ENCODE assay signal across 18 cellular contexts in genomic region chr10:72027498-72027897, GRCh38.
A peak's percentile ranks its signal among the peaks of the same experiment; 100 is the strongest.
DNase-seq lines count a peak whose midpoint lies in the region; ATAC-seq and TF ChIP-seq lines count a peak whose summit lies in the region.
"Had no signal": no experiment of that assay in that cellular context is flagged by ENCODE, and none has a peak within 500 bp of the region (broad histone marks: within the 10 kb centered on the region; RNA-seq: fewer than 3 reads in every experiment).

No MANE protein-coding gene starts in this region.

- no peak for TF ChIP-seq POLR2A in IMR-90 (IDR thresholded peaks at IDR 0.05; ENCODE audit: low read depth, low read length)

- no peak overlapping the region for H2BK20ac ChIP-seq in IMR-90 (ENCODE audit: low read depth, low read length)

- BruUV-seq in IMR-90 (replicated peaks; lab: Mats Ljungman, UMichigan): no TSS peak

- H3K4me3 Mint-ChIP-seq in nephron progenitor cell: peak overlapping the region; percentile 4
- H3K4me3 Mint-ChIP-seq: activated CD4-positive, alpha-beta memory T cell treated with anti-CD3 and anti-CD28 coated beads, Interleukin-2, amount 10 ng/mL, durations not matched to agents 7 days and 5 days; neural crest cell had no signal

- dilution Hi-C loops in IMR-90 (cut with HindIII; ENCODE audit: low sequenced_read_pairs, unreplicated experiment): no loop called here

- H4K5ac ChIP-seq in IMR-90 (ENCODE audit: low read depth, low read length): no peak overlapping the region

- no peak overlapping the region for H3K18ac ChIP-seq in IMR-90 (ENCODE audit: low read depth, low read length)

- H2AFZ ChIP-seq in IMR-90 (replicated peaks; ENCODE audit: low read length, poor library complexity): no peak overlapping the region

- ATAC-seq in IMR-90 (ENCODE audit: low read depth) (peak; percentile 35), HG03159 (IDR thresholded peaks at IDR 0.05; ENCODE audit: unreplicated experiment) (no peak), GM19023 (IDR thresholded peaks at IDR 0.05; ENCODE audit: unreplicated experiment) (no peak)

- in situ Hi-C loops in IMR-90 (cut with MboI; ENCODE audit: low sequenced_read_pairs): no loop called here

- peaks cover 22% of the 10 kb centered on the region for H3K27me3 ChIP-seq in IMR-90 (ENCODE audit: control insufficient read depth, insufficient read depth, low read length)
- H3K27me3 ChIP-seq: ascending aorta, right atrium auricular region, thyroid gland had no signal

- peak; percentile 73 for DNase-seq in Daoy (ENCODE audit: low read depth)
- DNase-seq in IMR-90: peak; percentile 64
- peak; percentile 67 for DNase-seq in choroid plexus epithelial cell (ENCODE audit: low read depth)
- no peak for DNase-seq in nephron progenitor cell
- DNase-seq in NCI-H1930 (lab: John Stamatoyannopoulos, UW): no peak
- no peak for DNase-seq in NCI-H524 (lab: John Stamatoyannopoulos, UW)
- DNase-seq: activated CD4-positive, alpha-beta memory T cell treated with anti-CD3 and anti-CD28 coated beads, Interleukin-2, amount 10 ng/mL, durations not matched to agents 7 days and 5 days; DMS153; MV-4-11; NCI-H2171; stimulated activated CD4-positive, alpha-beta T cell treated with anti-CD3 and anti-CD28 coated beads, Interleukin-2, amount 100 ng/mL, for 24 hours; thyroid gland had no signal

- no peak overlapping the region for H4K8ac ChIP-seq in IMR-90 (ENCODE audit: low read depth in 2 of 2, low read length in 2 of 2)

- no peak overlapping the region for H3K27ac ChIP-seq in IMR-90 (ENCODE audit: insufficient read depth, low read length)
- H3K27ac ChIP-seq: ascending aorta, right atrium auricular region, thyroid gland had no signal

- TF ChIP-seq CTCF in IMR-90 (conservative IDR thresholded peaks at IDR 0.05; ENCODE audit: low read depth, low read length) (no peak), choroid plexus epithelial cell (conservative IDR thresholded peaks at IDR 0.05; ENCODE audit: low read depth, low read length) (no peak), nephron progenitor cell (IDR thresholded peaks at IDR 0.05) (no peak)

- H4K20me1 ChIP-seq in IMR-90 (ENCODE audit: insufficient read depth, low read length): no peaks in the 10 kb centered on the region

- no peak overlapping the region for H2BK120ac ChIP-seq in IMR-90 (ENCODE audit: low read depth, low read length)

- no peak overlapping the region for H3K4ac ChIP-seq in IMR-90 (ENCODE audit: low read depth, low read length)

- no peak overlapping the region for H4K91ac ChIP-seq in IMR-90 (ENCODE audit: insufficient read depth, low read depth, low read length)

- POLR2A ChIA-PET in IMR-90 (lab: Charles Lee; ENCODE audit: unreplicated experiment): no interaction called here

- H3K9me1 ChIP-seq in IMR-90 (ENCODE audit: insufficient read depth, low read length): no peaks in the 10 kb centered on the region; the same call in 1 of the 2 replicates

- H3K27ac Mint-ChIP-seq in nephron progenitor cell: peak overlapping the region; percentile 3
- H3K27ac Mint-ChIP-seq: activated CD4-positive, alpha-beta memory T cell treated with anti-CD3 and anti-CD28 coated beads, Interleukin-2, amount 10 ng/mL, durations not matched to agents 7 days and 5 days; activated T-helper 2 cell treated with anti-CD3 and anti-CD28 coated beads, Interferon-gamma antibody, Interleukin-2, Interleukin-4, amounts not matched to agents 10 μg/mL and 5 μg/mL and 100 μg/mL, durations not matched to agents 14 hours and 24 hours and 36 hours had no signal

- no peak overlapping the region for H3K23ac ChIP-seq in IMR-90 (ENCODE audit: low read depth, low read length)

- TF ChIP-seq RAD21 in IMR-90 (IDR thresholded peaks at IDR 0.05; ENCODE audit: low read length): no peak

- peaks cover 7% of the 10 kb centered on the region for H3K27me3 Mint-ChIP-seq in nephron progenitor cell (ENCODE audit: low read depth, poor library complexity)

- H3K36me3 ChIP-seq in IMR-90 (ENCODE audit: control insufficient read depth, insufficient read depth, low read length): no peaks in the 10 kb centered on the region
- H3K36me3 ChIP-seq: ascending aorta, right atrium auricular region, thyroid gland had no signal

- H2BK15ac ChIP-seq in IMR-90 (ENCODE audit: low read depth, low read length): no peak overlapping the region

- H3K4me2 ChIP-seq in IMR-90 (ENCODE audit: low read depth, low read length): no peak overlapping the region

- CTCF ChIA-PET in IMR-90 (lab: Yijun Ruan, JAX): no interaction called here

- no peak overlapping the region for H2AK9ac ChIP-seq in IMR-90 (replicated peaks; ENCODE audit: low read depth, low read length, poor library complexity)

- H3K4me3 ChIP-seq in IMR-90 (ENCODE audit: insufficient read depth, low read depth, low read length) (no peak overlapping the region), choroid plexus epithelial cell (ENCODE audit: low read depth, low read length) (no peak overlapping the region)
- H3K4me3 ChIP-seq: ascending aorta, right atrium auricular region, thyroid gland had no signal

- peaks cover 11% of the 10 kb centered on the region; the same call in 1 of the 2 replicates for H3K4me1 ChIP-seq in IMR-90 (ENCODE audit: control insufficient read depth, insufficient read depth, low read length)
- H3K4me1 ChIP-seq: ascending aorta, thyroid gland had no signal

- H3K4me1 Mint-ChIP-seq in nephron progenitor cell: peaks cover 81% of the 10 kb centered on the region
- H3K4me1 Mint-ChIP-seq: activated CD4-positive, alpha-beta memory T cell treated with anti-CD3 and anti-CD28 coated beads, Interleukin-2, amount 10 ng/mL, durations not matched to agents 7 days and 5 days had no signal

- no peaks in the 10 kb centered on the region for H3K36me3 Mint-ChIP-seq in nephron progenitor cell (ENCODE audit: low read depth)

- H3K79me1 ChIP-seq in IMR-90 (ENCODE audit: low read depth in 1 of 2, low read length in 2 of 2): no peaks in the 10 kb centered on the region

- H3K14ac ChIP-seq in IMR-90 (replicated peaks; ENCODE audit: low read depth, low read length): no peak overlapping the region

- peak overlapping the region; percentile 29; the same call in 1 of the 2 replicates for H2AK5ac ChIP-seq in IMR-90 (ENCODE audit: low read depth, low read length)

- H3K9ac ChIP-seq in IMR-90 (ENCODE audit: low read depth, low read length): no peak overlapping the region

- intact Hi-C loops in IMR-90 (cut with micrococcal nuclease): no loop called here

- H2BK5ac ChIP-seq in IMR-90 (ENCODE audit: low read depth, low read length, poor library complexity, severe bottlenecking): no peak overlapping the region

- no CpG with 5 or more reads among the region's 6 CpGs for WGBS in IMR-90 (ENCODE audit: extremely low coverage in 2 of 2, insufficient read length in 1 of 2), 2 experiments

- peaks cover 5% of the 10 kb centered on the region for H3K9me3 Mint-ChIP-seq in nephron progenitor cell
- H3K9me3 Mint-ChIP-seq: activated CD4-positive, alpha-beta memory T cell treated with anti-CD3 and anti-CD28 coated beads, Interleukin-2, amount 10 ng/mL, durations not matched to agents 7 days and 5 days; activated T-helper 2 cell treated with anti-CD3 and anti-CD28 coated beads, Interferon-gamma antibody, Interleukin-2, Interleukin-4, amounts not matched to agents 10 μg/mL and 5 μg/mL and 100 μg/mL, durations not matched to agents 14 hours and 24 hours and 36 hours; neural crest cell had no signal

- H3K9me3 ChIP-seq in IMR-90 (ENCODE audit: control insufficient read depth, insufficient read depth, low read length): no peaks in the 10 kb centered on the region
- H3K9me3 ChIP-seq: ascending aorta, right atrium auricular region, thyroid gland had no signal

- H3K56ac ChIP-seq in IMR-90 (ENCODE audit: extremely low read depth, insufficient read depth, low read length): no peak overlapping the region

TF ChIP-seq in IMR-90, 13 proteins besides CTCF, POLR2A, EP300 and RAD21:
- TF ChIP-seq RCOR1 (IDR thresholded peaks at IDR 0.05; ENCODE audit: insufficient replicate concordance, low read length) (no peak), USF2 (IDR thresholded peaks at IDR 0.05; ENCODE audit: low read depth, low read length) (no peak), FOS (IDR thresholded peaks at IDR 0.05; ENCODE audit: low read depth, low read length) (0 out of 2 replicates have a peak, but pooled peaks have one; percentile 8), ELK1 (IDR thresholded peaks at IDR 0.05; ENCODE audit: borderline replicate concordance, low read depth, low read length) (no peak)

Comparison
In these comparisons a context has a peak if more than half of its experiments do, and no peak if none do; other contexts are left out.
1. DNase-seq: peak in Daoy (single experiment), IMR-90 (single experiment) and choroid plexus epithelial cell (single experiment); none in nephron progenitor cell (single experiment), NCI-H1930 (0 of 2) and NCI-H524 (0 of 2).